In the genomic region with DNA sequence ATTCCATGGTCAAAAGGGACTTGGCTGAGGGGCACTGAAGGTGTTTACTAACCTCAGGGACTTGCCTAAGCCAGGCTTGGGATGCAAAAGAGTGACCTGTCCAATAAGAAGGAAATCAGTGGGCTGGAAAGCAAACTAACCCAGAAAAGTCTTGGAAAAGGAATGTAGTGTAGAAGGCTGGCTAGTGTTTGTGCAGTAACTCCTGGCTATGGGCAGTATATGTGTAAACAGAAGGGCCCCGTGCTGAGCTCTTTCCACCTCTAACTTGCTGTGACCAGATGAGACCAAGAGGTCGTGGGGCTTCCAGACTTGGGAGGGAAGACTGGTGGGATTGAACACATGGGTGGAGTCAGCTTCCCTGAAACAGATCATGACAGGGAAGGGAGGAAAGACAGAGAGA, we compare ENCODE assay signal across 1 cellular context.
TF ChIP-seq lines count a peak whose summit lies in the region.

No MANE protein-coding gene starts in this region.

TF ChIP-seq in HepG2, 621 proteins besides CTCF, POLR2A, EP300 and RAD21:
- TF ChIP-seq RFX1 (IDR thresholded peaks at IDR 0.05) (no peak), ZNF720 (CRISPR knock-in tag; IDR thresholded peaks at IDR 0.05) (no peak), ZNF431 (CRISPR knock-in tag; IDR thresholded peaks at IDR 0.05; ENCODE audit: borderline replicate concordance, low read depth) (no peak), TEAD3 (CRISPR knock-in tag; optimal IDR thresholded peaks at IDR 0.05; ENCODE audit: borderline replicate concordance) (peak; percentile 26), PHF20 (CRISPR knock-in tag; IDR thresholded peaks at IDR 0.05) (no peak), FOXA1 (IDR thresholded peaks at IDR 0.05) (no peak), FOXA1 (CRISPR knock-in tag; IDR thresholded peaks at IDR 0.05) (peak; percentile 6; the same call in 1 of the 2 replicates), UBTF (CRISPR knock-in tag; IDR thresholded peaks at IDR 0.05) (no peak)
- TF ChIP-seq, protein P1, sequence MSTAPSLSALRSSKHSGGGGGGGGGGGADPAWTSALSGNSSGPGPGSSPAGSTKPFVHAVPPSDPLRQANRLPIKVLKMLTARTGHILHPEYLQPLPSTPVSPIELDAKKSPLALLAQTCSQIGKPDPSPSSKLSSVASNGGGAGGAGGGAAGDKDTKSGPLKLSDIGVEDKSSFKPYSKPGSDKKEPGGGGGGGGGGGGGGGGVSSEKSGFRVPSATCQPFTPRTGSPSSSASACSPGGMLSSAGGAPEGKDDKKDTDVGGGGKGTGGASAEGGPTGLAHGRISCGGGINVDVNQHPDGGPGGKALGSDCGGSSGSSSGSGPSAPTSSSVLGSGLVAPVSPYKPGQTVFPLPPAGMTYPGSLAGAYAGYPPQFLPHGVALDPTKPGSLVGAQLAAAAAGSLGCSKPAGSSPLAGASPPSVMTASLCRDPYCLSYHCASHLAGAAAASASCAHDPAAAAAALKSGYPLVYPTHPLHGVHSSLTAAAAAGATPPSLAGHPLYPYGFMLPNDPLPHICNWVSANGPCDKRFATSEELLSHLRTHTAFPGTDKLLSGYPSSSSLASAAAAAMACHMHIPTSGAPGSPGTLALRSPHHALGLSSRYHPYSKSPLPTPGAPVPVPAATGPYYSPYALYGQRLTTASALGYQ (CRISPR knock-in tag; IDR thresholded peaks at IDR 0.05): no peak
- TF ChIP-seq, protein P2, sequence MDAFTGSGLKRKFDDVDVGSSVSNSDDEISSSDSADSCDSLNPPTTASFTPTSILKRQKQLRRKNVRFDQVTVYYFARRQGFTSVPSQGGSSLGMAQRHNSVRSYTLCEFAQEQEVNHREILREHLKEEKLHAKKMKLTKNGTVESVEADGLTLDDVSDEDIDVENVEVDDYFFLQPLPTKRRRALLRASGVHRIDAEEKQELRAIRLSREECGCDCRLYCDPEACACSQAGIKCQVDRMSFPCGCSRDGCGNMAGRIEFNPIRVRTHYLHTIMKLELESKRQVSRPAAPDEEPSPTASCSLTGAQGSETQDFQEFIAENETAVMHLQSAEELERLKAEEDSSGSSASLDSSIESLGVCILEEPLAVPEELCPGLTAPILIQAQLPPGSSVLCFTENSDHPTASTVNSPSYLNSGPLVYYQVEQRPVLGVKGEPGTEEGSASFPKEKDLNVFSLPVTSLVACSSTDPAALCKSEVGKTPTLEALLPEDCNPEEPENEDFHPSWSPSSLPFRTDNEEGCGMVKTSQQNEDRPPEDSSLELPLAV (CRISPR knock-in tag; conservative IDR thresholded peaks at IDR 0.05; ENCODE audit: low read depth): no peak
- TF ChIP-seq, protein P3, sequence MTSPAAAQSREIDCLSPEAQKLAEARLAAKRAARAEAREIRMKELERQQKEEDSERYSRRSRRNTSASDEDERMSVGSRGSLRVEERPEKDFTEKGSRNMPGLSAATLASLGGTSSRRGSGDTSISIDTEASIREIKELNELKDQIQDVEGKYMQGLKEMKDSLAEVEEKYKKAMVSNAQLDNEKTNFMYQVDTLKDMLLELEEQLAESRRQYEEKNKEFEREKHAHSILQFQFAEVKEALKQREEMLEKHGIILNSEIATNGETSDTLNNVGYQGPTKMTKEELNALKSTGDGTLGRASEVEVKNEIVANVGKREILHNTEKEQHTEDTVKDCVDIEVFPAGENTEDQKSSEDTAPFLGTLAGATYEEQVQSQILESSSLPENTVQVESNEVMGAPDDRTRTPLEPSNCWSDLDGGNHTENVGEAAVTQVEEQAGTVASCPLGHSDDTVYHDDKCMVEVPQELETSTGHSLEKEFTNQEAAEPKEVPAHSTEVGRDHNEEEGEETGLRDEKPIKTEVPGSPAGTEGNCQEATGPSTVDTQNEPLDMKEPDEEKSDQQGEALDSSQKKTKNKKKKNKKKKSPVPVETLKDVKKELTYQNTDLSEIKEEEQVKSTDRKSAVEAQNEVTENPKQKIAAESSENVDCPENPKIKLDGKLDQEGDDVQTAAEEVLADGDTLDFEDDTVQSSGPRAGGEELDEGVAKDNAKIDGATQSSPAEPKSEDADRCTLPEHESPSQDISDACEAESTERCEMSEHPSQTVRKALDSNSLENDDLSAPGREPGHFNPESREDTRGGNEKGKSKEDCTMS (CRISPR knock-in tag; conservative IDR thresholded peaks at IDR 0.05): no peak
